Comparison of ENCODE assay signal across 1 cellular context in the genomic region with DNA sequence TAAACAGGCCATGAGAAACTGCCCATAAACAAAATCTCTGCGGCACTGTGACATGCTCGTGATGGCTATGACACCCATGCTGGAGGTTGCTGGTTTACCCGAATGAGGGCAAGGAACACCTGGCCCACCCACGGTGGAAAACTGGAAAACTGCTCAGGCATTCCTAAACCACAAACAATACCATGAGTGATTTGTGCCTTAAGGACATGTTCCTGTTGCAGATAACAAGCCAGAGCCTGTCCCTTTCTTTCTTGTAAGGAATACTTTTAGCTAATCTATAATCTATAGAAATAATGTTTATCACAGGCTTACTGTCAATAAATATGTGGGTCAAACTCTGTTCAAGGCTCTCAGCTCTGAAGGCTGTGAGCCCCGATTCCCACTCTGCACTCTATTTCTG.
TF ChIP-seq lines count a peak whose summit lies in the region.

No MANE protein-coding gene starts in this region.

TF ChIP-seq in H1, 55 proteins besides CTCF, POLR2A, EP300 and RAD21:
- TF ChIP-seq SUZ12 (IDR thresholded peaks at IDR 0.05; ENCODE audit: low read length) (no peak), ZNF274 (IDR thresholded peaks at IDR 0.05; ENCODE audit: borderline replicate concordance, extremely low read depth, low read length) (no peak), KDM5A (IDR thresholded peaks at IDR 0.05; ENCODE audit: low read length) (no peak), BCL11A (IDR thresholded peaks at IDR 0.05; ENCODE audit: low read depth in 2 of 2, low read length in 2 of 2) (no peak), EZH2 (IDR thresholded peaks at IDR 0.05; ENCODE audit: low read depth, low read length, severe bottlenecking) (no peak), POLR2AphosphoS5 (IDR thresholded peaks at IDR 0.05; ENCODE audit: low read depth, low read length) (peak; percentile 39), RXRA (IDR thresholded peaks at IDR 0.05; ENCODE audit: insufficient read depth, low read depth, low read length) (no peak), ATF3 (IDR thresholded peaks at IDR 0.05; ENCODE audit: insufficient read depth, low read depth, low read length) (no peak)
TF ChIP-seq in H1: peak in this region for 1.
